Comparison of ENCODE assay signal across 1 cellular context in the genomic region with DNA sequence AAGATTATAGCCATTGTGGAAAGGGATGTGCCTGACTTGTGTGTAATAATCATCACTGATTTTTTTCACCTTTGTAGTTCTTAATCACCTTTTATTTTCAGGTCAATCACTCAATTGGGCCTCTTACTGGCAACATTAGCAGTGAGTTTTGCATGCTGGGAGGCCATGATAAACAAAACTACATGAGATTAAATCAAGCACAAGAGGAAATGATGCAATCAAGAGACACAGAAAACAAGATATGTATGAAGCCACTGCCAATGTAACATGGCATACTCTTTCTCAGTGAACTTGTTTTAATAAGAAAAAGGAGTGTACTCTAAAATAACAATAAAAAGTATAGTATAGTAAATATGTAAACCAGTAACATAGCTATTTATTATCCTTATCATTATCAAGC.
TF ChIP-seq lines count a peak whose summit lies in the region.

No MANE protein-coding gene starts in this region.

TF ChIP-seq in HEK293T, 16 proteins besides CTCF, POLR2A, EP300 and RAD21:
- no peak for TF ChIP-seq LEF1 (IDR thresholded peaks at IDR 0.05; ENCODE audit: borderline replicate concordance)
- TF ChIP-seq CTBP1 (IDR thresholded peaks at IDR 0.05; ENCODE audit: borderline replicate concordance) = no peak
- no peak for TF ChIP-seq HDGF (IDR thresholded peaks at IDR 0.05; ENCODE audit: borderline replicate concordance)
- no peak for TF ChIP-seq SP1 (IDR thresholded peaks at IDR 0.05)
- no peak for TF ChIP-seq SUZ12 (IDR thresholded peaks at IDR 0.05)
- no peak for TF ChIP-seq BHLHE40 (IDR thresholded peaks at IDR 0.05; ENCODE audit: borderline replicate concordance)
- no peak for TF ChIP-seq ARNT (IDR thresholded peaks at IDR 0.05)
- TF ChIP-seq NFRKB (IDR thresholded peaks at IDR 0.05) = no peak
- TF ChIP-seq L3MBTL2 (conservative IDR thresholded peaks at IDR 0.05) = no peak
- TF ChIP-seq TARDBP (IDR thresholded peaks at IDR 0.05) = no peak
- TF ChIP-seq FOXA1 (IDR thresholded peaks at IDR 0.05) = no peak
